Comparison of ENCODE assay signal across 8 cellular contexts in the genomic region with DNA sequence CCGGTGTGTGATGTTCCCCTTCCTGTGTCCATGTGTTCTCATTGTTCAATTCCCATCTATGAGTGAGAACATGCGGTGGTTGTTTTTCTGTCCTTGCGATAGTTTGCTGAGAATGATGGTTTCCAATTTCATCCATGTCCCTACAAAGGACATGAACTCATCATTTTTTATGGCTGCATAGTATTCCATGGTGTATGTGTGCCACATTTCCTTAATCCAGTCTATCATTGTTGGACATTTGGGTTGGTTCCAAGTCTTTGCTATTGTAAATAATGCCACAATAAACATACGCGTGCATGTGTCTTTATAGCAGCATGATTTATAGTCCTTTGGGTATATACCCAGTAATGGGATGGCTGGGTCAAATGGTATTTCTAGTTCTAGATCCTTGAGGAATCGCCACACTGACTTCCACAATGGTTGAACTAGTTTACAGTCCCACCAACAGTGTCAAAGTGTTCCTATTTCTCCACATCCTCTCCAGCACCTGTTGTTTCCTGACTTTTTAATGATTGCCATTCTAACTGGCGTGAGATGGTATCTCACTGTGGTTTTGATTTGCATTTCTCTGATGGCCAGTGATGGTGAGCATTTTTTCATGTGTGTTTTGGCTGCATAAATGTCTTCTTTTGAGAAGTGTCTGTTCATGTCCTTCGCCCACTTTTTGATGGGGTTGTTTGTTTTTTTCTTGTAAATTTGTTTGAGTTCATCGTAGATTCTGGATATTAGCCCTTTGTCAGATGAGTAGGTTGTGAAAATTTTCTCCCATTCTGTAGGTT. TPM values are rescaled to one million over a fixed set of nuclear protein-coding genes. Genes with fewer than 3 reads are reported as not detected.
DNase-seq lines count a peak whose midpoint lies in the region; ATAC-seq and TF ChIP-seq lines count a peak whose summit lies in the region.
"Not testable (repeated sequence)": the region's sequence is repeated elsewhere in the genome, so short reads cannot be mapped to it uniquely, and the experiment has no call there.
"Had no signal": no experiment of that assay in that cellular context is flagged by ENCODE, and none has a peak within 500 bp of the region (broad histone marks: within the 10 kb centered on the region; RNA-seq: fewer than 3 reads in every experiment).

No MANE protein-coding gene starts in this region.

- peaks cover 16 to 42% (median 32%) of the 10 kb centered on the region in 7 donors for H3K9me3 Mint-ChIP-seq in CD14-positive monocyte
- peaks cover 13% of the 10 kb centered on the region for H3K9me3 Mint-ChIP-seq in T-helper 1 cell treated with Interleukin-12 subunit alpha and Interleukin-12 subunit beta and Interleukin-4 antibody, amounts not matched to agents 30 μg/mL and 1 μg/mL, for 36 hours
- H3K9me3 Mint-ChIP-seq in activated CD4-positive, alpha-beta memory T cell treated with anti-CD3 and anti-CD28 coated beads for 36 hours = peaks cover 20% of the 10 kb centered on the region
- H3K9me3 Mint-ChIP-seq in activated T-cell treated with anti-CD3 and anti-CD28 coated beads, Interleukin-2, amount 50 U/mL, for 72 hours; activated naive CD8-positive, alpha-beta T cell (ENCODE audit: low read depth); immature natural killer cell; natural killer cell treated with Interleukin-12 subunit alpha and Interleukin-12 subunit beta and Interleukin-15 and Interleukin-18, amount 100 ng/mL, for 72 hours: not testable (repeated sequence)

- CTCF ChIA-PET in activated CD4-positive, alpha-beta memory T cell treated with anti-CD3 and anti-CD28 coated beads for 36 hours (lab: Charles Lee) = interaction anchor here (0.6 kb wide), 1 partner anchor 357 kb away, joined by 4 read pairs; no protein-coding TSS in a partner anchor

- DNase-seq in CD14-positive monocyte (ENCODE audit: low spot score); activated CD4-positive, alpha-beta memory T cell treated with anti-CD3 and anti-CD28 coated beads for 36 hours; activated T-cell treated with anti-CD3 and anti-CD28 coated beads, Interleukin-2, amount 50 U/mL, for 72 hours; immature natural killer cell; natural killer cell treated with Interleukin-12 subunit alpha and Interleukin-12 subunit beta and Interleukin-15 and Interleukin-18, amount 100 ng/mL, for 72 hours (ENCODE audit: low spot score): not testable (repeated sequence)

- POLR2A ChIA-PET in activated CD4-positive, alpha-beta memory T cell treated with anti-CD3 and anti-CD28 coated beads for 36 hours (lab: Charles Lee) = not testable (repeated sequence)

- peak overlapping the region; percentile 63 to 76 for H3K4me3 Mint-ChIP-seq in CD14-positive monocyte
- peak overlapping the region; percentile 44 for H3K4me3 Mint-ChIP-seq in T-helper 1 cell treated with Interleukin-12 subunit alpha and Interleukin-12 subunit beta and Interleukin-4 antibody, amounts not matched to agents 30 μg/mL and 1 μg/mL, for 36 hours
- peak overlapping the region; percentile 61 for H3K4me3 Mint-ChIP-seq in activated CD4-positive, alpha-beta memory T cell treated with anti-CD3 and anti-CD28 coated beads for 36 hours
- peak overlapping the region; percentile 70 to 83 for H3K4me3 Mint-ChIP-seq in activated T-cell treated with anti-CD3 and anti-CD28 coated beads, Interleukin-2, amount 50 U/mL, for 72 hours
- peak overlapping the region; percentile 27 for H3K4me3 Mint-ChIP-seq in activated naive CD8-positive, alpha-beta T cell
- H3K4me3 Mint-ChIP-seq in immature natural killer cell = peak overlapping the region in 4 of 5 donors; percentile 53 to 80 (median 66)
- peak overlapping the region; percentile 67 for H3K4me3 Mint-ChIP-seq in natural killer cell treated with Interleukin-12 subunit alpha and Interleukin-12 subunit beta and Interleukin-15 and Interleukin-18, amount 100 ng/mL, for 72 hours

- H3K27me3 Mint-ChIP-seq in CD14-positive monocyte (ENCODE audit: low read depth in 3 of 3); T-helper 1 cell treated with Interleukin-12 subunit alpha and Interleukin-12 subunit beta and Interleukin-4 antibody, amounts not matched to agents 30 μg/mL and 1 μg/mL, for 36 hours (ENCODE audit: low read depth); activated CD4-positive, alpha-beta memory T cell treated with anti-CD3 and anti-CD28 coated beads for 36 hours; activated T-cell treated with anti-CD3 and anti-CD28 coated beads, Interleukin-2, amount 50 U/mL, for 72 hours (ENCODE audit: low read depth); activated naive CD8-positive, alpha-beta T cell; immature natural killer cell (ENCODE audit: low read depth in 3 of 3); natural killer cell treated with Interleukin-12 subunit alpha and Interleukin-12 subunit beta and Interleukin-15 and Interleukin-18, amount 100 ng/mL, for 72 hours: not testable (repeated sequence)

- peaks cover 6 to 26% of the 10 kb centered on the region in 2 donors for H3K36me3 Mint-ChIP-seq in CD14-positive monocyte
- H3K36me3 Mint-ChIP-seq in T-helper 1 cell treated with Interleukin-12 subunit alpha and Interleukin-12 subunit beta and Interleukin-4 antibody, amounts not matched to agents 30 μg/mL and 1 μg/mL, for 36 hours (ENCODE audit: low read depth); activated naive CD8-positive, alpha-beta T cell; immature natural killer cell; natural killer cell treated with Interleukin-12 subunit alpha and Interleukin-12 subunit beta and Interleukin-15 and Interleukin-18, amount 100 ng/mL, for 72 hours: not testable (repeated sequence)
- peaks cover 10% of the 10 kb centered on the region for H3K36me3 Mint-ChIP-seq in activated CD4-positive, alpha-beta memory T cell treated with anti-CD3 and anti-CD28 coated beads for 36 hours
- H3K36me3 Mint-ChIP-seq in activated T-cell treated with anti-CD3 and anti-CD28 coated beads, Interleukin-2, amount 50 U/mL, for 72 hours (ENCODE audit: insufficient read depth in 2 of 2) = peaks cover 6 to 11% of the 10 kb centered on the region in 2 donors

- peaks cover 27% of the 10 kb centered on the region for H3K4me1 Mint-ChIP-seq in CD14-positive monocyte
- not testable (repeated sequence) for H3K4me1 Mint-ChIP-seq in T-helper 1 cell treated with Interleukin-12 subunit alpha and Interleukin-12 subunit beta and Interleukin-4 antibody, amounts not matched to agents 30 μg/mL and 1 μg/mL, for 36 hours (ENCODE audit: low read depth); activated CD4-positive, alpha-beta memory T cell treated with anti-CD3 and anti-CD28 coated beads for 36 hours (ENCODE audit: low read depth); activated T-cell treated with anti-CD3 and anti-CD28 coated beads, Interleukin-2, amount 50 U/mL, for 72 hours (ENCODE audit: low read depth); activated naive CD8-positive, alpha-beta T cell (ENCODE audit: low read depth); immature natural killer cell; natural killer cell treated with Interleukin-12 subunit alpha and Interleukin-12 subunit beta and Interleukin-15 and Interleukin-18, amount 100 ng/mL, for 72 hours (ENCODE audit: low read depth in 2 of 2)

- intact Hi-C loops in CD14-positive monocyte (cut with micrococcal nuclease); activated CD4-positive, alpha-beta memory T cell treated with anti-CD3 and anti-CD28 coated beads for 36 hours (cut with micrococcal nuclease): not testable (repeated sequence)

- not testable (repeated sequence) for ATAC-seq in activated T-cell treated with anti-CD3 and anti-CD28 coated beads, Interleukin-2, amount 50 U/mL, for 72 hours (replicated peaks in 1 of 2); natural killer cell treated with Interleukin-12 subunit alpha and Interleukin-12 subunit beta and Interleukin-15 and Interleukin-18, amount 100 ng/mL, for 72 hours

- peak overlapping the region in 5 of 7 donors; percentile 20 to 88 (median 56) for H3K27ac Mint-ChIP-seq in CD14-positive monocyte
- H3K27ac Mint-ChIP-seq in T-helper 1 cell treated with Interleukin-12 subunit alpha and Interleukin-12 subunit beta and Interleukin-4 antibody, amounts not matched to agents 30 μg/mL and 1 μg/mL, for 36 hours; activated T-cell treated with anti-CD3 and anti-CD28 coated beads, Interleukin-2, amount 50 U/mL, for 72 hours; activated naive CD8-positive, alpha-beta T cell; immature natural killer cell: not testable (repeated sequence)
- peak overlapping the region; percentile 23 for H3K27ac Mint-ChIP-seq in activated CD4-positive, alpha-beta memory T cell treated with anti-CD3 and anti-CD28 coated beads for 36 hours
- peak overlapping the region in 1 of 2 donors; percentile 50 for H3K27ac Mint-ChIP-seq in natural killer cell treated with Interleukin-12 subunit alpha and Interleukin-12 subunit beta and Interleukin-15 and Interleukin-18, amount 100 ng/mL, for 72 hours

- not testable (repeated sequence) for TF ChIP-seq CTCF in CD14-positive monocyte (IDR thresholded peaks at IDR 0.05)

RNA-seq across cellular contexts. Expression of a gene that starts 18.5 kb away (rescaled TPM):
- polyA plus RNA-seq in CD14-positive monocyte = 1 to 10 TPM; 2.8 to 3.0 TPM
- total RNA-seq in activated CD4-positive, alpha-beta memory T cell treated with anti-CD3 and anti-CD28 coated beads for 36 hours = under 1 TPM; 0.48 to 0.87 TPM
- total RNA-seq in activated T-cell treated with anti-CD3 and anti-CD28 coated beads, Interleukin-2, amount 50 U/mL, for 72 hours = not detected
- under 1 TPM in 1 of 3 donors, not detected in 2; 0.72 TPM for polyA plus RNA-seq in immature natural killer cell
- total RNA-seq in natural killer cell treated with Interleukin-12 subunit alpha and Interleukin-12 subunit beta and Interleukin-15 and Interleukin-18, amount 100 ng/mL, for 72 hours = not detected
- total RNA-seq: CD4-positive, CD25-positive, alpha-beta regulatory T cell had no signal
